24 cellular contexts compared by ENCODE assay signal in genomic region chr2:105371156-105371555, GRCh38. TPM values are rescaled to one million over a fixed set of nuclear protein-coding genes. Genes with fewer than 3 reads are reported as not detected.
A peak's percentile ranks its signal among the peaks of the same experiment; 100 is the strongest.
DNase-seq lines count a peak whose midpoint lies in the region; TF ChIP-seq lines count a peak whose summit lies in the region.
"Had no signal": no experiment of that assay in that cellular context is flagged by ENCODE, and none has a peak within 500 bp of the region (broad histone marks: within the 10 kb centered on the region; RNA-seq: fewer than 3 reads in every experiment).

No MANE protein-coding gene starts in this region.

- H2AFZ ChIP-seq in osteoblast (ENCODE audit: low read length), result no peak overlapping the region

- CTCF ChIA-PET in activated CD4-positive, alpha-beta T cell treated with anti-CD3 and anti-CD28 coated beads, Interleukin-2, amount 10 ng/mL, durations not matched to agents 7 days and 5 days (lab: Charles Lee), result no interaction called here

- no peak overlapping the region for H3K4me3 Mint-ChIP-seq in activated CD4-positive, alpha-beta T cell treated with anti-CD3 and anti-CD28 coated beads, Interleukin-2, amount 10 ng/mL, durations not matched to agents 7 days and 5 days
- H3K4me3 Mint-ChIP-seq: stimulated activated memory B cell treated with anti-CD40 and anti-IgM and Interleukin-4, amounts not matched to agents 10 μg/mL and 1 μg/mL and 100 μg/mL, for 72 hours; type B pancreatic cell had no signal

- intact Hi-C loops in left ventricle myocardium inferior (cut with micrococcal nuclease) (no loop called here), cardiac septum (cut with DNase I) (no loop called here)

- no peak overlapping the region for H3K4me2 ChIP-seq in osteoblast (ENCODE audit: insufficient read depth, low read length)

- H3K27me3 Mint-ChIP-seq in activated CD4-positive, alpha-beta T cell treated with anti-CD3 and anti-CD28 coated beads, Interleukin-2, amount 10 ng/mL, durations not matched to agents 7 days and 5 days, result no peaks in the 10 kb centered on the region
- H3K27me3 Mint-ChIP-seq: stimulated activated memory B cell treated with anti-CD40 and anti-IgM and Interleukin-4, amounts not matched to agents 10 μg/mL and 1 μg/mL and 100 μg/mL, for 72 hours; type B pancreatic cell had no signal

- H3K27me3 ChIP-seq in left ventricle myocardium inferior (ENCODE audit: low read depth) (no peaks in the 10 kb centered on the region), osteoblast (ENCODE audit: insufficient read depth, low read length) (no peaks in the 10 kb centered on the region)
- H3K27me3 ChIP-seq: esophagus muscularis mucosa had no signal

- POLR2A ChIA-PET in activated CD4-positive, alpha-beta T cell treated with anti-CD3 and anti-CD28 coated beads, Interleukin-2, amount 10 ng/mL, durations not matched to agents 7 days and 5 days (lab: Charles Lee), result no interaction called here

- H3K79me2 ChIP-seq in osteoblast (ENCODE audit: insufficient read depth, low read length), result peaks cover 91% of the 10 kb centered on the region

- H3K27ac Mint-ChIP-seq in activated CD4-positive, alpha-beta T cell treated with anti-CD3 and anti-CD28 coated beads, Interleukin-2, amount 10 ng/mL, durations not matched to agents 7 days and 5 days, result no peak overlapping the region
- H3K27ac Mint-ChIP-seq: stimulated activated memory B cell treated with anti-CD40 and anti-IgM and Interleukin-4, amounts not matched to agents 10 μg/mL and 1 μg/mL and 100 μg/mL, for 72 hours; type B pancreatic cell had no signal

- peaks cover 2% of the 10 kb centered on the region for H3K36me3 Mint-ChIP-seq in activated CD4-positive, alpha-beta T cell treated with anti-CD3 and anti-CD28 coated beads, Interleukin-2, amount 10 ng/mL, durations not matched to agents 7 days and 5 days (ENCODE audit: low read depth)
- H3K36me3 Mint-ChIP-seq: stimulated activated memory B cell treated with anti-CD40 and anti-IgM and Interleukin-4, amounts not matched to agents 10 μg/mL and 1 μg/mL and 100 μg/mL, for 72 hours had no signal

- no peaks in the 10 kb centered on the region for H3K9me3 Mint-ChIP-seq in activated CD4-positive, alpha-beta T cell treated with anti-CD3 and anti-CD28 coated beads, Interleukin-2, amount 10 ng/mL, durations not matched to agents 7 days and 5 days
- H3K9me3 Mint-ChIP-seq: stimulated activated memory B cell treated with anti-CD40 and anti-IgM and Interleukin-4, amounts not matched to agents 10 μg/mL and 1 μg/mL and 100 μg/mL, for 72 hours; type B pancreatic cell had no signal

- H3K36me3 ChIP-seq in left ventricle myocardium inferior (peaks cover 58% of the 10 kb centered on the region), osteoblast (ENCODE audit: insufficient read depth, low read length) (peaks cover 100% of the 10 kb centered on the region)
- H3K36me3 ChIP-seq: prostate gland had no signal

- H3K9me3 ChIP-seq in left ventricle myocardium inferior (replicated peaks) (no peaks in the 10 kb centered on the region), osteoblast (ENCODE audit: low read depth, low read length) (no peaks in the 10 kb centered on the region)
- H3K9me3 ChIP-seq: esophagus muscularis mucosa, prostate gland had no signal

- peaks cover 84% of the 10 kb centered on the region for H4K20me1 ChIP-seq in osteoblast (ENCODE audit: insufficient read depth, low read length)

- H3K4me3 ChIP-seq in left ventricle myocardium inferior (no peak overlapping the region), epithelial cell of esophagus (ENCODE audit: low read length) (no peak overlapping the region), osteoblast (ENCODE audit: insufficient read depth, low read length) (no peak overlapping the region)
- H3K4me3 ChIP-seq: esophagus muscularis mucosa, prostate gland, skin epidermis had no signal

- peaks cover 84% of the 10 kb centered on the region for H3K4me1 ChIP-seq in left ventricle myocardium inferior
- H3K4me1 ChIP-seq in osteoblast (ENCODE audit: insufficient read depth, low read length), result peaks cover 86% of the 10 kb centered on the region

- H3K27ac ChIP-seq in left ventricle myocardium inferior (replicated peaks) (peak overlapping the region; percentile 85), osteoblast (ENCODE audit: low read depth, low read length) (peak overlapping the region; percentile 70)

- peaks cover 18% of the 10 kb centered on the region for H3K4me1 Mint-ChIP-seq in activated CD4-positive, alpha-beta T cell treated with anti-CD3 and anti-CD28 coated beads, Interleukin-2, amount 10 ng/mL, durations not matched to agents 7 days and 5 days

- TF ChIP-seq CTCF in left ventricle myocardium inferior (IDR thresholded peaks at IDR 0.05; ENCODE audit: borderline replicate concordance) (no peak), epithelial cell of esophagus (IDR thresholded peaks at IDR 0.05; ENCODE audit: insufficient read depth, low read depth, low read length, missing control alignments) (no peak), osteoblast (IDR thresholded peaks at IDR 0.05; ENCODE audit: extremely low read depth, low read depth, low read length) (no peak)

- no peak for DNase-seq in left ventricle myocardium inferior
- DNase-seq in cardiac septum (ENCODE audit: low spot score), result no peak
- DNase-seq in epithelial cell of esophagus (ENCODE audit: low read depth), result peak; percentile 85
- no peak for DNase-seq in osteoblast (ENCODE audit: insufficient read length, low spot score, missing footprints)
- DNase-seq in islet precursor cell, result no peak
- no peak for DNase-seq in activated CD4-positive, alpha-beta T cell treated with anti-CD3 and anti-CD28 coated beads, Interleukin-2, amount 10 ng/mL, durations not matched to agents 7 days and 5 days
- DNase-seq in COLO668 (lab: John Stamatoyannopoulos, UW; ENCODE audit: unreplicated experiment), result no peak
- no peak for DNase-seq in activated T-cell treated with anti-CD3 and anti-CD28 coated beads, Interleukin-2, amount 50 U/mL, for 1 hour
- DNase-seq: ACHN; activated naive CD4-positive, alpha-beta T cell treated with Interleukin-2 at 50 U/mL for 16 hours; activated T-cell treated with anti-CD3 and anti-CD28 coated beads, Interleukin-2, amount 50 U/mL, for 48 hours; amniotic stem cell; C1 segment of cervical spinal cord; EL; midbrain; NCI-H1105 treated with DMSO at 0.1 percent for 48 hours; NCI-H2081; NCI-H345; NCI-H774 had no signal

RNA-seq across cellular contexts. Expression of gene FHL2, which starts 27.7 kb away (rescaled TPM):
- total RNA-seq in left ventricle myocardium inferior (2,742 TPM), cardiac septum (467 TPM), osteoblast (566 and 568 TPM in 2 replicates)
- 1 to 10 TPM; 3.6 TPM for total RNA-seq in activated CD4-positive, alpha-beta T cell treated with anti-CD3 and anti-CD28 coated beads, Interleukin-2, amount 10 ng/mL, durations not matched to agents 7 days and 5 days

RNA-seq across cellular contexts. Expression of gene C2orf49, which starts 33.8 kb away (rescaled TPM):
- 22.7 TPM for total RNA-seq in left ventricle myocardium inferior
- 20.2 TPM for total RNA-seq in cardiac septum
- total RNA-seq in osteoblast, result 18.0 and 18.1 TPM in 2 replicates
- total RNA-seq in activated CD4-positive, alpha-beta T cell treated with anti-CD3 and anti-CD28 coated beads, Interleukin-2, amount 10 ng/mL, durations not matched to agents 7 days and 5 days, result 10 to 100 TPM; 23.5 to 24.5 TPM

RNA-seq across cellular contexts. Expression of gene TGFBRAP1, which starts 41.6 kb away (rescaled TPM):
- total RNA-seq in left ventricle myocardium inferior, result 9.7 TPM
- 9.8 TPM for total RNA-seq in cardiac septum
- total RNA-seq in osteoblast, result 32.6 and 32.7 TPM in 2 replicates
- total RNA-seq in activated CD4-positive, alpha-beta T cell treated with anti-CD3 and anti-CD28 coated beads, Interleukin-2, amount 10 ng/mL, durations not matched to agents 7 days and 5 days, result 10 to 100 TPM; 20.5 to 21.4 TPM

Comparison
In these comparisons a context has a peak if more than half of its experiments do, and no peak if none do; other contexts are left out.
1. RNA of gene FHL2, which starts 27.7 kb away (total RNA-seq): 2,742 TPM in left ventricle myocardium inferior (single experiment), 566 to 568 TPM in osteoblast and 467 TPM in cardiac septum (single experiment); 3.6 TPM in activated CD4-positive, alpha-beta T cell treated with anti-CD3 and anti-CD28 coated beads, Interleukin-2, amount 10 ng/mL, durations not matched to agents 7 days and 5 days; every median in the first group is over 100 times any median in the second.